ENCODE assay signal across 2 cellular contexts in the genomic region with DNA sequence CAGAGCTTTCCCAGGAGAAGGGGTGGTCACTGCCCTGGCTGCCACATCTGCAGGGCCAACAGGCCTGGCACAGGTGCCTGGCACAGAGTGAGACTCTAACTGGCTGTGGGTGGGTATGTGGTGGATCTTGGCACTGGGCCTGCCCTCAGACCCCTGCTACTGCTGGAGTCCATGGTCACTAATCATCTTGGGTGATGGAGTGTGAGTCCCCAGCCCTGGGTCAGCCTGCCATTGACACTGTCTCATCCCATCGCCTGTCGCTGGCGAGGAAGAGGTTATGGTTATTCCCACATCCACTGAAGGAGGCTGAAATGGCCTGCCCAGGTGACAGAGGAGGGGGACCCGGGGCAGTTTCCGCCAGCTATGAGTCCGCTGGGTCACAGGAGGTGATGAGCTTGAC.
TF ChIP-seq lines count a peak whose summit lies in the region.

No MANE protein-coding gene starts in this region.

TF ChIP-seq in GM23338, 12 proteins besides CTCF, POLR2A, EP300 and RAD21:
- no peak for TF ChIP-seq ZNF331 (CRISPR knock-in tag; IDR thresholded peaks at IDR 0.05; ENCODE audit: low read depth)
- TF ChIP-seq, protein P1, sequence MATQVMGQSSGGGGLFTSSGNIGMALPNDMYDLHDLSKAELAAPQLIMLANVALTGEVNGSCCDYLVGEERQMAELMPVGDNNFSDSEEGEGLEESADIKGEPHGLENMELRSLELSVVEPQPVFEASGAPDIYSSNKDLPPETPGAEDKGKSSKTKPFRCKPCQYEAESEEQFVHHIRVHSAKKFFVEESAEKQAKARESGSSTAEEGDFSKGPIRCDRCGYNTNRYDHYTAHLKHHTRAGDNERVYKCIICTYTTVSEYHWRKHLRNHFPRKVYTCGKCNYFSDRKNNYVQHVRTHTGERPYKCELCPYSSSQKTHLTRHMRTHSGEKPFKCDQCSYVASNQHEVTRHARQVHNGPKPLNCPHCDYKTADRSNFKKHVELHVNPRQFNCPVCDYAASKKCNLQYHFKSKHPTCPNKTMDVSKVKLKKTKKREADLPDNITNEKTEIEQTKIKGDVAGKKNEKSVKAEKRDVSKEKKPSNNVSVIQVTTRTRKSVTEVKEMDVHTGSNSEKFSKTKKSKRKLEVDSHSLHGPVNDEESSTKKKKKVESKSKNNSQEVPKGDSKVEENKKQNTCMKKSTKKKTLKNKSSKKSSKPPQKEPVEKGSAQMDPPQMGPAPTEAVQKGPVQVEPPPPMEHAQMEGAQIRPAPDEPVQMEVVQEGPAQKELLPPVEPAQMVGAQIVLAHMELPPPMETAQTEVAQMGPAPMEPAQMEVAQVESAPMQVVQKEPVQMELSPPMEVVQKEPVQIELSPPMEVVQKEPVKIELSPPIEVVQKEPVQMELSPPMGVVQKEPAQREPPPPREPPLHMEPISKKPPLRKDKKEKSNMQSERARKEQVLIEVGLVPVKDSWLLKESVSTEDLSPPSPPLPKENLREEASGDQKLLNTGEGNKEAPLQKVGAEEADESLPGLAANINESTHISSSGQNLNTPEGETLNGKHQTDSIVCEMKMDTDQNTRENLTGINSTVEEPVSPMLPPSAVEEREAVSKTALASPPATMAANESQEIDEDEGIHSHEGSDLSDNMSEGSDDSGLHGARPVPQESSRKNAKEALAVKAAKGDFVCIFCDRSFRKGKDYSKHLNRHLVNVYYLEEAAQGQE (IDR thresholded peaks at IDR 0.05; ENCODE audit: unreplicated experiment) = no peak

TF ChIP-seq in H1, 55 proteins besides CTCF, POLR2A, EP300 and RAD21:
- TF ChIP-seq POLR2AphosphoS5 (IDR thresholded peaks at IDR 0.05; ENCODE audit: low read depth, low read length) = no peak
- TF ChIP-seq RFX5 (IDR thresholded peaks at IDR 0.05; ENCODE audit: borderline replicate concordance, low read depth, low read length) = no peak
- TF ChIP-seq CBX8 (IDR thresholded peaks at IDR 0.05; ENCODE audit: borderline replicate concordance, low read depth, low read length) = no peak
- TF ChIP-seq, protein P2, sequence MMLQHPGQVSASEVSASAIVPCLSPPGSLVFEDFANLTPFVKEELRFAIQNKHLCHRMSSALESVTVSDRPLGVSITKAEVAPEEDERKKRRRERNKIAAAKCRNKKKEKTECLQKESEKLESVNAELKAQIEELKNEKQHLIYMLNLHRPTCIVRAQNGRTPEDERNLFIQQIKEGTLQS (IDR thresholded peaks at IDR 0.05; ENCODE audit: insufficient read depth, low read depth, low read length) = no peak
- no peak for TF ChIP-seq PHF8 (conservative IDR thresholded peaks at IDR 0.05; ENCODE audit: low read depth, low read length)
- TF ChIP-seq KDM1A (IDR thresholded peaks at IDR 0.05; ENCODE audit: borderline replicate concordance, low read length) = no peak
- no peak for TF ChIP-seq SAP30 (IDR thresholded peaks at IDR 0.05; ENCODE audit: insufficient read depth, insufficient replicate concordance, low read length)
- no peak for TF ChIP-seq TCF12 (IDR thresholded peaks at IDR 0.05; ENCODE audit: low read depth, low read length)
- no peak for TF ChIP-seq BRCA1 (IDR thresholded peaks at IDR 0.05; ENCODE audit: low read depth, low read length)
- no peak for TF ChIP-seq JUN (IDR thresholded peaks at IDR 0.05; ENCODE audit: low read depth, low read length)
- TF ChIP-seq CHD1 (IDR thresholded peaks at IDR 0.05; ENCODE audit: low read depth, low read length) = no peak
